Comparison of ENCODE assay signal across 9 cellular contexts in genomic region chr1:8370928-8371327, GRCh38.
DNase-seq lines count a peak whose midpoint lies in the region; ATAC-seq and TF ChIP-seq lines count a peak whose summit lies in the region.
"Had no signal": no experiment of that assay in that cellular context is flagged by ENCODE, and none has a peak within 500 bp of the region (broad histone marks: within the 10 kb centered on the region; RNA-seq: fewer than 3 reads in every experiment).

No MANE protein-coding gene starts in this region.

- peak overlapping the region; percentile 50; the same call in 1 of the 2 replicates for H3K9ac ChIP-seq in BLaER1

- peaks cover 100% of the 10 kb centered on the region for H4K20me1 ChIP-seq in BLaER1

- peak overlapping the region; percentile 55 for H3K4me2 ChIP-seq in BLaER1

- TF ChIP-seq CTCF in fibroblast of mammary gland (conservative IDR thresholded peaks at IDR 0.05; ENCODE audit: control insufficient read depth, insufficient read depth, low read depth, low read length) = no peak
- TF ChIP-seq CTCF in nephron progenitor cell (IDR thresholded peaks at IDR 0.05) = no peak

- H3K4me1 Mint-ChIP-seq in nephron progenitor cell = peaks cover 98% of the 10 kb centered on the region

- peaks cover 52% of the 10 kb centered on the region for H3K36me3 ChIP-seq in BLaER1

- peaks cover 73% of the 10 kb centered on the region for H3K4me1 ChIP-seq in BLaER1

- peaks cover 8% of the 10 kb centered on the region for H3K36me3 Mint-ChIP-seq in nephron progenitor cell (ENCODE audit: low read depth)

- peak; percentile 96 for DNase-seq in NCI-H345 treated with DMSO at 0.1 percent for 48 hours (lab: John Stamatoyannopoulos, UW; ENCODE audit: unreplicated experiment)
- peak; percentile 45 for DNase-seq in fibroblast of mammary gland (ENCODE audit: low read depth)
- no peak for DNase-seq in nephron progenitor cell
- DNase-seq in HK-2 (ENCODE audit: unreplicated experiment) = no peak
- DNase-seq in NCI-H1436 (lab: John Stamatoyannopoulos, UW) = no peak
- no peak for DNase-seq in stimulated activated CD4-positive, alpha-beta T cell treated with anti-CD3 and anti-CD28 coated beads, Interleukin-2, amount 100 ng/mL, for 24 hours
- DNase-seq: activated CD4-positive, alpha-beta T cell treated with anti-CD3 and anti-CD28 coated beads for 48 hours had no signal

- no peak overlapping the region for H3K4me3 ChIP-seq in BLaER1
- no peak overlapping the region for H3K4me3 ChIP-seq in fibroblast of mammary gland (ENCODE audit: control insufficient read depth, low read depth, low read length)

- H3K27me3 ChIP-seq in BLaER1 = no peaks in the 10 kb centered on the region

- H3K9me3 Mint-ChIP-seq in nephron progenitor cell = no peaks in the 10 kb centered on the region

- H3K27ac ChIP-seq in BLaER1 = peak overlapping the region; percentile 13; the same call in 1 of the 2 replicates

- ATAC-seq in GM18498 (IDR thresholded peaks at IDR 0.05; ENCODE audit: unreplicated experiment) = no peak

- no peaks in the 10 kb centered on the region for H3K27me3 Mint-ChIP-seq in nephron progenitor cell (ENCODE audit: low read depth, poor library complexity)

- no peaks in the 10 kb centered on the region for H3K9me3 ChIP-seq in BLaER1

- H3K4me3 Mint-ChIP-seq in nephron progenitor cell = peak overlapping the region; percentile 28

- H3K27ac Mint-ChIP-seq in nephron progenitor cell = peak overlapping the region; percentile 79

Comparison
In these comparisons a context has a peak if more than half of its experiments do, and no peak if none do; other contexts are left out.
1. DNase-seq: peak in NCI-H345 treated with DMSO at 0.1 percent for 48 hours (single experiment) and fibroblast of mammary gland (single experiment); none in nephron progenitor cell (single experiment), HK-2 (single experiment), NCI-H1436 (single experiment) and stimulated activated CD4-positive, alpha-beta T cell treated with anti-CD3 and anti-CD28 coated beads, Interleukin-2, amount 100 ng/mL, for 24 hours (0 of 2).